8 cellular contexts compared by ENCODE assay signal in the genomic region with DNA sequence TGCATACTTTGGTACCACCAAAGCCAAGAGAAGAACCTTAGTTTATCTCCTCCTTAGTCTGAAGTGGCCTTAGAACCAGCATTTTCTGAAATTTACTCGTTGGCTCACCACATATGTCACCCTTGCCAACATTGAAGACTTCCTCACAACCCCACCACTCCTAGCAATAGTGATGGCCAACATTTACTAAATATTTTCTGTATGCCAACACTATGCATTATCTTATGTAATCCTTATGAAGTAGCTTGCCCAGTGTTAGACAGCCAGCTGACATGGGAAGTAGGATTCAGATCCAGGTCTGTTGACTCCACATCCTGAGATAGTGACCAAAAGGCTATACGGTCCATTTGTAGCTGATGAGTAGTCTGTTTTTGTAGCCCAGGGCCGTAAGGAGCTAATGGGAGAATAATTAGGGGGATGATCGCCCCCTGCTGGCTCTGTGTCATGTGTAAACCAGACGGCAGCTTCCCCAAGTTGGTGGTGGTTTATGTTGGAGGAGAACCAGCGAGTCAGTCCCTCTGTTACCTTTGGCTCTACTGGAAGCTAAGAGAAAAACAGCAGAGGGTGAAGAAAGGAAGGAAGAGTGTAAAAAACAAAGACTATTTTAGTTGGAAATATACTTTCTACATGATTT.
DNase-seq lines count a peak whose midpoint lies in the region; ATAC-seq, FAIRE-seq and TF ChIP-seq lines count a peak whose summit lies in the region.

No MANE protein-coding gene starts in this region.

- FAIRE-seq in frontal cortex (lab: Jason Lieb, UNC) = no peak

- peak; percentile 76 for DNase-seq in AG09319 (ENCODE audit: extremely low read depth, low read depth)
- DNase-seq in GM19240 (ENCODE audit: insufficient read length, low spot score) = peak; percentile 43
- DNase-seq in LNCaP clone FGC (ENCODE audit: low read depth) = peak; percentile 41
- no peak for DNase-seq in RWPE2 (ENCODE audit: low spot score)
- peak; percentile 38 for DNase-seq in activated effector memory CD4-positive, alpha-beta T cell treated with Interleukin-2 at 50 U/mL for 16 hours
- DNase-seq in frontal cortex (ENCODE audit: low spot score in 2 of 2) = peak; percentile 49 to 61
- peak; percentile 90 to 95 (median 93) for DNase-seq in ovary
- peak; percentile 86 for DNase-seq in thoracic aorta (ENCODE audit: low spot score)

- ATAC-seq in RWPE2 (ENCODE audit: low read depth) (peak; percentile 80), thoracic aorta (ENCODE audit: insufficient number of reproducible peaks, low FRiP score, low read depth) (peak; percentile 70)

- no peak for TF ChIP-seq EP300 in ovary (IDR thresholded peaks at IDR 0.05)

- H3K9me3 ChIP-seq in RWPE2 (ENCODE audit: severe bottlenecking) = no peaks in the 10 kb centered on the region
- H3K9me3 ChIP-seq in ovary = no peaks in the 10 kb centered on the region
- no peaks in the 10 kb centered on the region for H3K9me3 ChIP-seq in thoracic aorta

- intact Hi-C loops in ovary (cut with DNase I) = loop anchor here in 3 of 4 donors (2.0 to 10.0 kb wide), 3 partner anchors 206 to 476 kb away; partner anchors contain the start of gene TEAD1 (in 2 of the 3)

- peaks cover 4% of the 10 kb centered on the region for H3K4me1 ChIP-seq in RWPE2 (ENCODE audit: insufficient read depth, poor library complexity, severe bottlenecking)
- peaks cover 9% of the 10 kb centered on the region for H3K4me1 ChIP-seq in ovary (ENCODE audit: insufficient read depth)
- H3K4me1 ChIP-seq in thoracic aorta (ENCODE audit: control insufficient read depth in 1 of 2, low read depth in 2 of 2) = peaks cover 21 to 27% of the 10 kb centered on the region in 2 donors

- peak overlapping the region; percentile 1 for H3K27ac ChIP-seq in RWPE2 (ENCODE audit: poor library complexity, severe bottlenecking)
- peak overlapping the region in 1 of 2 donors; percentile 73 for H3K27ac ChIP-seq in ovary
- peak overlapping the region; percentile 66 to 72 for H3K27ac ChIP-seq in thoracic aorta

- peaks cover 79% of the 10 kb centered on the region for H3K36me3 ChIP-seq in RWPE2 (ENCODE audit: low read depth)
- no peaks in the 10 kb centered on the region for H3K36me3 ChIP-seq in ovary
- H3K36me3 ChIP-seq in thoracic aorta = no peaks in the 10 kb centered on the region

- peak; percentile 64 for TF ChIP-seq CTCF in AG09319 (IDR thresholded peaks at IDR 0.05; ENCODE audit: low read depth, low read length)
- TF ChIP-seq CTCF in LNCaP clone FGC (IDR thresholded peaks at IDR 0.05; ENCODE audit: control insufficient read depth, extremely low read depth, insufficient read depth) = peak; percentile 89
- peak; percentile 81 for TF ChIP-seq CTCF in RWPE2 (IDR thresholded peaks at IDR 0.05; ENCODE audit: poor library complexity, severe bottlenecking)
- TF ChIP-seq CTCF in ovary (IDR thresholded peaks at IDR 0.05) = peak; percentile 53 to 81 (median 79)
- TF ChIP-seq CTCF in thoracic aorta (IDR thresholded peaks at IDR 0.05) = peak; percentile 68

- WGBS in ovary, 3 donors = 8 to 15% (median 14%) methylated on average over 6 of the region's 6 CpGs

- no peaks in the 10 kb centered on the region for H3K27me3 ChIP-seq in RWPE2 (ENCODE audit: insufficient read depth, poor library complexity, severe bottlenecking)
- no peaks in the 10 kb centered on the region for H3K27me3 ChIP-seq in ovary
- H3K27me3 ChIP-seq in thoracic aorta (replicated peaks; ENCODE audit: insufficient read depth) = no peaks in the 10 kb centered on the region

- H3K4me3 ChIP-seq in LNCaP clone FGC (ENCODE audit: low read depth, low read length) = no peak overlapping the region
- H3K4me3 ChIP-seq in RWPE2 (ENCODE audit: severe bottlenecking) = no peak overlapping the region
- H3K4me3 ChIP-seq in ovary = no peak overlapping the region
- H3K4me3 ChIP-seq in thoracic aorta = peak overlapping the region; percentile 35

- no peak for TF ChIP-seq POLR2A in ovary (IDR thresholded peaks at IDR 0.05)
